Comparison of ENCODE assay signal across 8 cellular contexts in the genomic region with DNA sequence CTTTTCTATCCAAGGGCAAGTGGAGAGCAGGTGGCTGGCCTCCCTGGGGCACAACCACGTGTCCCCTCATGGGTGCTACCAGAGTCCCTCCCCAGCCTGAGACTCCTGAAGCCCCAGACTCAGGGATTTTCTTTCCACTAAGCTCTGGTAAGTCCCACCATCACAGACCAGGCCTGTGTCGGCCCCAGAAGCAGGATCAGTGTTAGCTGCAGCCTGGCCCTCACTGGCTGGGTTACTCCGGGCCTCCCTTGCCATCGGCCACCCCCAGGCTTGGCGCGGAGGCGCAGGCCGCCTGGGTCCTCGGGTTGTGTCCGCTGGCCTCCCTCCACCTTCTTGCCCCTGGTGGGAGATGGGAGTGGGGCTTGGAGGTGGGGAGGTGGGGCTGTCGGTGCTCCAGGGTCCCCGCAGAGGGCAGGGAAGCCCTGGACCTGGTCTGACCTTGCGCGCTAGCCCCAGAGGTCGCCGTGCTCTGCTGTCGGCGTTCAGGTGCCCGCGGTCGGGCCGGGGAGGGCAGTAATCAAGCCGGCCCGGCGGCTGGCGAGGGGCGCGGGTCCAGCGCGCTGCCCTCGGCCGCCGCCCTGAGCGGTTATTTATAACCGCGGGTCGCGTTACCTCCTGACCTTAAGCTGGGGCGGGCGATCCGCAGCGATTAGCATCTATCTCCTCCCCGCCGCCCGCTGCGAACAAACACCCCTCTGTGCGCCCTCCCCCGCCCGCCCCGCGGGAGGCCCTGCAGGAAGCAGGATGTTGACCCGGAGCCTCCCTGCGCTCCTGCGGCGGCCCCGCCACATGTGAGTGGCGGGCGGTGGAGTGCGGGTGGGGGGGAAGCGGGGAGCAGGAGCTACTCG.
DNase-seq lines count a peak whose midpoint lies in the region; ATAC-seq and TF ChIP-seq lines count a peak whose summit lies in the region.

No MANE protein-coding gene starts in this region.

- peak overlapping the region; percentile 65 for H3K4me3 ChIP-seq in endodermal cell (ENCODE audit: low read length)

- H3K4me1 ChIP-seq in endodermal cell (ENCODE audit: control insufficient read depth, insufficient read depth, low read length) = peaks cover 10% of the 10 kb centered on the region

- no peaks in the 10 kb centered on the region for H3K27me3 Mint-ChIP-seq in activated CD4-positive, alpha-beta memory T cell treated with anti-CD3 and anti-CD28 coated beads, Interleukin-2, amount 10 ng/mL, durations not matched to agents 7 days and 5 days
- H3K27me3 Mint-ChIP-seq in endodermal cell (ENCODE audit: insufficient read depth) (peaks cover 24% of the 10 kb centered on the region), mesothelial cell of epicardium (ENCODE audit: low read depth) (no peaks in the 10 kb centered on the region)

- 7 to 9% methylated on average over 25 to 61 of the region's 61 CpGs for WGBS in endodermal cell (ENCODE audit: insufficient coverage in 1 of 2, insufficient read length in 1 of 2), 2 experiments

- no peak for ATAC-seq in GM18517 (IDR thresholded peaks at IDR 0.05; ENCODE audit: unreplicated experiment)

- H3K27me3 ChIP-seq in endodermal cell (ENCODE audit: control insufficient read depth, insufficient read depth, low read length, poor library complexity, severe bottlenecking) = peaks cover 6% of the 10 kb centered on the region

- peaks cover 42% of the 10 kb centered on the region for H3K4me1 Mint-ChIP-seq in activated CD4-positive, alpha-beta memory T cell treated with anti-CD3 and anti-CD28 coated beads, Interleukin-2, amount 10 ng/mL, durations not matched to agents 7 days and 5 days
- H3K4me1 Mint-ChIP-seq in endodermal cell = peaks cover 23% of the 10 kb centered on the region
- H3K4me1 Mint-ChIP-seq in mesothelial cell of epicardium = peaks cover 30% of the 10 kb centered on the region

- CTCF ChIA-PET in activated CD4-positive, alpha-beta memory T cell treated with anti-CD3 and anti-CD28 coated beads, Interleukin-2, amount 10 ng/mL, durations not matched to agents 7 days and 5 days (lab: Charles Lee) = interaction anchor here (0.7 to 4.6 kb wide), 15 partner anchors 13 to 164 kb away, joined by 3 to 23 read pairs (median 4); partner anchors contain the start of gene TOB1

- no peaks in the 10 kb centered on the region for H3K36me3 ChIP-seq in endodermal cell (ENCODE audit: control insufficient read depth, insufficient read depth, low read length)

- POLR2A ChIA-PET in activated CD4-positive, alpha-beta memory T cell treated with anti-CD3 and anti-CD28 coated beads, Interleukin-2, amount 10 ng/mL, durations not matched to agents 7 days and 5 days (lab: Charles Lee) = interaction anchor here (0.6 to 20.3 kb wide), 23 partner anchors 9 to 232 kb away, joined by 3 to 457 read pairs (median 4); partner anchors contain the start of genes SPAG9 and TOB1

- peak; percentile 56 for TF ChIP-seq CTCF in endodermal cell (conservative IDR thresholded peaks at IDR 0.05)
- no peak for TF ChIP-seq CTCF in mesothelial cell of epicardium (IDR thresholded peaks at IDR 0.05; ENCODE audit: unreplicated experiment)

- peak overlapping the region; percentile 74 for H3K4me3 Mint-ChIP-seq in activated CD4-positive, alpha-beta memory T cell treated with anti-CD3 and anti-CD28 coated beads, Interleukin-2, amount 10 ng/mL, durations not matched to agents 7 days and 5 days
- H3K4me3 Mint-ChIP-seq in endodermal cell (peak overlapping the region; percentile 34), mesothelial cell of epicardium (peak overlapping the region; percentile 44)

- DNase-seq in SIG-M5 treated with dmso at 0.1 percent for 504 hours (lab: John Stamatoyannopoulos, UW; ENCODE audit: unreplicated experiment) (peak; percentile 73), SIG-M5 (lab: John Stamatoyannopoulos, UW) (no peak), NCI-H510A (lab: John Stamatoyannopoulos, UW) (peak; percentile 98), endodermal cell (peak; percentile 93), mesothelial cell of epicardium (ENCODE audit: low spot score in 2 of 2, unreplicated experiment in 2 of 2) (no peak)
- peak; percentile 90 for DNase-seq in activated CD4-positive, alpha-beta memory T cell treated with anti-CD3 and anti-CD28 coated beads, Interleukin-2, amount 10 ng/mL, durations not matched to agents 7 days and 5 days
- peak; percentile 32 to 35 for DNase-seq in stimulated activated CD8-positive, alpha-beta memory T cell treated with anti-CD3 and anti-CD28 coated beads, Interleukin-15, amount 100 ng/mL, for 4 hours (ENCODE audit: low read depth in 2 of 2)

- H3K27ac ChIP-seq in endodermal cell (ENCODE audit: low read depth, low read length) = no peak overlapping the region

- peak overlapping the region; percentile 75 for H3K27ac Mint-ChIP-seq in activated CD4-positive, alpha-beta memory T cell treated with anti-CD3 and anti-CD28 coated beads, Interleukin-2, amount 10 ng/mL, durations not matched to agents 7 days and 5 days
- H3K27ac Mint-ChIP-seq in endodermal cell = no peak overlapping the region
- peak overlapping the region; percentile 61 for H3K27ac Mint-ChIP-seq in mesothelial cell of epicardium

- H3K9me3 Mint-ChIP-seq in activated CD4-positive, alpha-beta memory T cell treated with anti-CD3 and anti-CD28 coated beads, Interleukin-2, amount 10 ng/mL, durations not matched to agents 7 days and 5 days = no peaks in the 10 kb centered on the region
- H3K9me3 Mint-ChIP-seq in endodermal cell = no peaks in the 10 kb centered on the region
- H3K9me3 Mint-ChIP-seq in mesothelial cell of epicardium = no peaks in the 10 kb centered on the region

- H3K36me3 Mint-ChIP-seq in activated CD4-positive, alpha-beta memory T cell treated with anti-CD3 and anti-CD28 coated beads, Interleukin-2, amount 10 ng/mL, durations not matched to agents 7 days and 5 days (ENCODE audit: low read depth) = peaks cover 14% of the 10 kb centered on the region
- H3K36me3 Mint-ChIP-seq in endodermal cell (ENCODE audit: low read depth) (no peaks in the 10 kb centered on the region), mesothelial cell of epicardium (no peaks in the 10 kb centered on the region)

- H3K9me3 ChIP-seq in endodermal cell (ENCODE audit: control insufficient read depth, low read length) = no peaks in the 10 kb centered on the region

- peak overlapping the region; percentile 34 for H3K9ac ChIP-seq in endodermal cell (ENCODE audit: extremely low read depth, low read length, poor library complexity, severe bottlenecking)

Comparison
In these comparisons a context has a peak if more than half of its experiments do, and no peak if none do; other contexts are left out.
1. DNase-seq: peak in SIG-M5 treated with dmso at 0.1 percent for 504 hours (single experiment), NCI-H510A (single experiment), activated CD4-positive, alpha-beta memory T cell treated with anti-CD3 and anti-CD28 coated beads, Interleukin-2, amount 10 ng/mL, durations not matched to agents 7 days and 5 days (single experiment), endodermal cell (single experiment) and stimulated activated CD8-positive, alpha-beta memory T cell treated with anti-CD3 and anti-CD28 coated beads, Interleukin-15, amount 100 ng/mL, for 4 hours (2 of 2); none in SIG-M5 (single experiment) and mesothelial cell of epicardium (0 of 2).
2. Peak in every context shown above with its lines, with median percentiles within 50 percentile points of each other: H3K4me3 Mint-ChIP-seq.